ENCODE assay signal across 17 cellular contexts in genomic region chr11:87114093-87114492, GRCh38.
"Had no signal": no experiment of that assay in that cellular context is flagged by ENCODE, and none has a peak within 500 bp of the region (broad histone marks: within the 10 kb centered on the region; RNA-seq: fewer than 3 reads in every experiment).

No MANE protein-coding gene starts in this region.

- DNase-seq: activated CD4-positive, alpha-beta T cell treated with anti-CD3 and anti-CD28 coated beads, Interleukin-2, amount 50 U/mL, for 4 hours; activated CD4-positive, CD25-positive, alpha-beta regulatory T cell treated with anti-CD3 and anti-CD28 coated beads, Interleukin-2, amount 50 U/mL, for 72 hours; activated effector memory CD4-positive, alpha-beta T cell treated with anti-CD3 and anti-CD28 coated beads, Interleukin-2, amount 50 U/mL, for 16 hours; activated T-cell treated with anti-CD3 and anti-CD28 coated beads, Interleukin-2, amount 50 U/mL, for 4 hours; anterior cingulate cortex; effector memory CD4-positive, alpha-beta T cell; heart left ventricle; islet precursor cell; left lung; mesendoderm; posterior cingulate gyrus; stimulated activated CD4-positive, alpha-beta T cell treated with anti-CD3 and anti-CD28 coated beads, Interleukin-15, amount 100 ng/mL, for 24 hours; stimulated activated CD4-positive, alpha-beta T cell treated with anti-CD3 and anti-CD28 coated beads, Interleukin-4, amount 100 ng/mL, for 4 hours; stimulated activated naive CD8-positive, alpha-beta T cell treated with anti-CD3 and anti-CD28 coated beads, Interleukin-15, amount 100 ng/mL, for 72 hours; thyroid gland had no signal

- H3K36me3 ChIP-seq: heart left ventricle, left lung, thyroid gland had no signal

- H3K9me3 ChIP-seq: heart left ventricle, left lung, thyroid gland had no signal

- H3K9me3 Mint-ChIP-seq: activated naive CD4-positive, alpha-beta T cell treated with anti-CD3 and anti-CD28 coated beads, Interleukin-2, amount 50 U/mL, for 72 hours; activated T-cell treated with anti-CD3 and anti-CD28 coated beads, Interleukin-2, amount 50 U/mL, for 4 hours; stimulated activated naive CD8-positive, alpha-beta T cell treated with anti-CD3 and anti-CD28 coated beads, Interleukin-15, amount 100 ng/mL, for 72 hours had no signal

- H3K27me3 ChIP-seq: heart left ventricle, left lung, thyroid gland had no signal

- H3K27ac ChIP-seq: coronary artery, heart left ventricle, left lung, thyroid gland had no signal

- H3K4me3 ChIP-seq: coronary artery, heart left ventricle, left lung, thyroid gland had no signal

- H3K27me3 Mint-ChIP-seq: stimulated activated naive CD8-positive, alpha-beta T cell treated with anti-CD3 and anti-CD28 coated beads, Interleukin-15, amount 100 ng/mL, for 72 hours had no signal

- H3K27ac Mint-ChIP-seq: activated naive CD4-positive, alpha-beta T cell treated with anti-CD3 and anti-CD28 coated beads, Interleukin-2, amount 50 U/mL, for 72 hours; stimulated activated naive CD8-positive, alpha-beta T cell treated with anti-CD3 and anti-CD28 coated beads, Interleukin-15, amount 100 ng/mL, for 72 hours had no signal

- H3K4me1 ChIP-seq: left lung had no signal

- H3K4me3 Mint-ChIP-seq: activated T-cell treated with anti-CD3 and anti-CD28 coated beads, Interleukin-2, amount 50 U/mL, for 4 hours; stimulated activated naive CD8-positive, alpha-beta T cell treated with anti-CD3 and anti-CD28 coated beads, Interleukin-15, amount 100 ng/mL, for 72 hours had no signal
